ENCODE assay signal across 9 cellular contexts in the genomic region with DNA sequence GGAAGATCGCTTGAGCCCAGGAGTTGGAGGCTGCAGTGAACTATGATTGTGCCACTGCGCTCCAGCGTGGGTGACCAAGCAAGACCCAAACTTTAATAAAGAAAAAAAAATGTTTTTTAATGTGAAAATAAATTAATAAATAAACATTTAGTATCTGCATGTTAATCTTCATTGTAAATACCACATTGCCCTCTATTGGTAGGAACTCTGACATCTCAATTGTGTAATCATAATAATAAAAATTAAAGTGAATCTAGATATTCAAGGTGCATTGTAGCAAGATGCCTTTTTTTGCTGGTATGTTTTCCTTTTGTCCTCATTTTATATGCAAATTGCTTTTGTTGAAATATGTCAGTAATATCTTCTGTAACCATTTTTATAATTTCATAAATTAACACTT.
DNase-seq lines count a peak whose midpoint lies in the region; ATAC-seq, FAIRE-seq and TF ChIP-seq lines count a peak whose summit lies in the region.
"Had no signal": no experiment of that assay in that cellular context is flagged by ENCODE, and none has a peak within 500 bp of the region (broad histone marks: within the 10 kb centered on the region; RNA-seq: fewer than 3 reads in every experiment).

No MANE protein-coding gene starts in this region.

- 97% methylated on average over 3 of the region's 3 CpGs for WGBS in HepG2 (ENCODE audit: low lambda C conversion rate)

- no peak for FAIRE-seq in HepG2 (lab: Jason Lieb, UNC)

- no peak for ATAC-seq in HepG2
- ATAC-seq in activated naive CD4-positive, alpha-beta T cell treated with anti-CD3 and anti-CD28 coated beads, Interleukin-2, amount 50 U/mL, for 72 hours, result no peak
- ATAC-seq in GM18868 (IDR thresholded peaks at IDR 0.05; ENCODE audit: unreplicated experiment), result no peak

- no peaks in the 10 kb centered on the region for H3K9me3 ChIP-seq in HepG2 (ENCODE audit: low read length)

- H4K20me1 ChIP-seq in HepG2 (ENCODE audit: insufficient read depth, low read length), result no peaks in the 10 kb centered on the region

- TF ChIP-seq EP300 in HepG2 (IDR thresholded peaks at IDR 0.05; ENCODE audit: low read depth in 2 of 2, low read length in 2 of 2), result no peak
- TF ChIP-seq EP300 in HepG2 (CRISPR knock-in tag; IDR thresholded peaks at IDR 0.05; ENCODE audit: borderline replicate concordance), result no peak

- peaks cover 17 to 52% of the 10 kb centered on the region in 2 experiments for H3K36me3 ChIP-seq in HepG2 (replicated peaks in 1 of 2; ENCODE audit: control insufficient read depth in 1 of 2, insufficient read depth in 2 of 2, low read length in 2 of 2)

- H2AFZ ChIP-seq in HepG2 (ENCODE audit: low read length), result no peak overlapping the region

- H3K9ac ChIP-seq in HepG2 (ENCODE audit: insufficient read depth, low read depth, low read length), result no peak overlapping the region

- POLR2A ChIA-PET in HepG2 (lab: Yijun Ruan, JAX), result no interaction called here

- no peak for TF ChIP-seq RAD21 in HepG2 (CRISPR knock-in tag; IDR thresholded peaks at IDR 0.05)

- CTCF ChIA-PET in HepG2 (lab: Yijun Ruan, JAX; ENCODE audit: low intra/inter-chr PET ratio, low total read pairs), result interaction anchor here (1.1 kb wide), 1 partner anchor 275 kb away, joined by 3 read pairs; no protein-coding TSS in a partner anchor

- H3K79me2 ChIP-seq in HepG2 (ENCODE audit: insufficient read depth, low read length), result no peaks in the 10 kb centered on the region

- TF ChIP-seq CTCF in astrocyte of the cerebellum (IDR thresholded peaks at IDR 0.05; ENCODE audit: low read depth, low read length, missing control alignments) (peak; percentile 13), HepG2 (CRISPR knock-in tag; IDR thresholded peaks at IDR 0.05) (no peak)

- H3K27ac Mint-ChIP-seq in activated naive CD4-positive, alpha-beta T cell treated with anti-CD3 and anti-CD28 coated beads, Interleukin-2, amount 50 U/mL, for 72 hours, result no peak overlapping the region

- no peaks in the 10 kb centered on the region for H3K27me3 ChIP-seq in HepG2 (ENCODE audit: control insufficient read depth in 1 of 2, insufficient read depth in 2 of 2, low read length in 2 of 2)

- intact Hi-C loops in HepG2 (cut with micrococcal nuclease; ENCODE audit: unreplicated experiment), result loop anchor here (5.0 kb wide), 1 partner anchor 272 kb away; a partner anchor contains a TSS

- no peaks in the 10 kb centered on the region for H3K4me1 ChIP-seq in HepG2 (ENCODE audit: insufficient read depth, low read length)

- no peak for TF ChIP-seq POLR2A in HepG2 (IDR thresholded peaks at IDR 0.05; ENCODE audit: insufficient read depth in 1 of 2, low read depth in 2 of 2, low read length in 2 of 2)

- no TSS peak for BruUV-seq in HepG2 (replicated peaks; lab: Mats Ljungman, UMichigan)

- in situ Hi-C loops in astrocyte of the cerebellum (cut with HindIII; ENCODE audit: low sequenced_read_pairs) (no loop called here), HepG2 (cut with HindIII; ENCODE audit: extremely low pct_ligation_motif_present, low pct_unique_long_range_greater_than_20kb) (loop anchor here (5.0 to 25.0 kb wide), 2 partner anchors 277 to 462 kb away; a partner anchor contains a TSS)

- DNase-seq in AML-193 (lab: John Stamatoyannopoulos, UW) (peak; percentile 77 to 81), astrocyte of the cerebellum (ENCODE audit: low read depth) (peak; percentile 56), HepG2 (ENCODE audit: low spot score) (peak; percentile 12), NCI-H748 (lab: John Stamatoyannopoulos, UW; ENCODE audit: unreplicated experiment) (no peak)
- peak; percentile 35 for DNase-seq in Jurkat, Clone E6-1 (ENCODE audit: low read depth, low spot score)
- DNase-seq in activated naive CD4-positive, alpha-beta T cell treated with anti-CD3 and anti-CD28 coated beads, Interleukin-2, amount 50 U/mL, for 72 hours (ENCODE audit: low spot score in 2 of 2), result no peak
- DNase-seq in stimulated activated CD4-positive, alpha-beta T cell treated with anti-CD3 and anti-CD28 coated beads, Interleukin-12 subunit alpha, Interleukin-12 subunit beta, amount 100 ng/mL, for 4 hours, result no peak
- DNase-seq: activated gamma-delta T cell had no signal

- no peak overlapping the region for H3K4me2 ChIP-seq in HepG2 (ENCODE audit: low read depth, low read length)

- H3K27ac ChIP-seq in HepG2 (ENCODE audit: extremely low read length, insufficient read depth, low read length), result no peak overlapping the region

- H3K4me3 ChIP-seq in Jurkat, Clone E6-1 (ENCODE audit: low read length), result no peak overlapping the region
- H3K4me3 ChIP-seq in astrocyte of the cerebellum (ENCODE audit: low read depth, low read length) (no peak overlapping the region), HepG2 (replicated peaks in 1 of 3; ENCODE audit: insufficient read depth in 1 of 3, low read depth in 2 of 3, low read length in 3 of 3) (no peak overlapping the region)

- H3K9me3 Mint-ChIP-seq in activated naive CD4-positive, alpha-beta T cell treated with anti-CD3 and anti-CD28 coated beads, Interleukin-2, amount 50 U/mL, for 72 hours, result no peaks in the 10 kb centered on the region

- peaks cover 0 to 12% of the 10 kb centered on the region in 2 donors for H3K36me3 Mint-ChIP-seq in activated naive CD4-positive, alpha-beta T cell treated with anti-CD3 and anti-CD28 coated beads, Interleukin-2, amount 50 U/mL, for 72 hours

TF ChIP-seq in HepG2, 621 proteins besides CTCF, POLR2A, EP300 and RAD21:
- no peak for TF ChIP-seq LCORL (IDR thresholded peaks at IDR 0.05)
- no peak for TF ChIP-seq LCORL (CRISPR knock-in tag; IDR thresholded peaks at IDR 0.05)
- TF ChIP-seq STAG1 (CRISPR knock-in tag; IDR thresholded peaks at IDR 0.05), result peak; percentile 40

Comparison
In these comparisons a context has a peak if more than half of its experiments do, and no peak if none do; other contexts are left out.
1. DNase-seq: peak in AML-193 (2 of 2), Jurkat, Clone E6-1 (single experiment), astrocyte of the cerebellum (single experiment) and HepG2 (single experiment); none in activated naive CD4-positive, alpha-beta T cell treated with anti-CD3 and anti-CD28 coated beads, Interleukin-2, amount 50 U/mL, for 72 hours (0 of 2), NCI-H748 (single experiment) and stimulated activated CD4-positive, alpha-beta T cell treated with anti-CD3 and anti-CD28 coated beads, Interleukin-12 subunit alpha, Interleukin-12 subunit beta, amount 100 ng/mL, for 4 hours (single experiment).